In genomic region chr5:114237766-114238165, GRCh38 we compare ENCODE assay signal across 13 cellular contexts.
DNase-seq lines count a peak whose midpoint lies in the region; ATAC-seq and TF ChIP-seq lines count a peak whose summit lies in the region.
"Had no signal": no experiment of that assay in that cellular context is flagged by ENCODE, and none has a peak within 500 bp of the region (broad histone marks: within the 10 kb centered on the region; RNA-seq: fewer than 3 reads in every experiment).

No MANE protein-coding gene starts in this region.

- DNase-seq in LHCN-M2 (ENCODE audit: low read depth), result peak; percentile 19
- DNase-seq in UCSD-AML1 (lab: John Stamatoyannopoulos, UW; ENCODE audit: unreplicated experiment), result peak; percentile 14
- DNase-seq in lung microvascular endothelial cell (ENCODE audit: low read depth in 2 of 2), result peak; percentile 0 to 99
- no peak for DNase-seq in SIG-M5 (lab: John Stamatoyannopoulos, UW)
- no peak for DNase-seq in omental fat pad (ENCODE audit: low spot score)
- DNase-seq in NCI-H2029 treated with DMSO at 0.1 percent for 48 hours (lab: John Stamatoyannopoulos, UW), result no peak
- DNase-seq in mucosa of gallbladder (ENCODE audit: low spot score), result no peak
- DNase-seq: activated T-cell treated with anti-CD3 and anti-CD28 coated beads, Interleukin-2, amount 50 U/mL, for 1 hour; body of pancreas; NCI-H345; Right ventricle myocardium superior; WERI-Rb-1 had no signal

- TF ChIP-seq CTCF in omental fat pad (IDR thresholded peaks at IDR 0.05), result no peak

- peak; percentile 76 for ATAC-seq in GM18861 (IDR thresholded peaks at IDR 0.05; ENCODE audit: unreplicated experiment)
- no peak for ATAC-seq in omental fat pad (ENCODE audit: low FRiP score)
- ATAC-seq: body of pancreas had no signal

Comparison
In these comparisons a context has a peak if more than half of its experiments do, and no peak if none do; other contexts are left out.
1. DNase-seq: peak in LHCN-M2 (single experiment), UCSD-AML1 (single experiment) and lung microvascular endothelial cell (2 of 2); none in SIG-M5 (single experiment), omental fat pad (single experiment), NCI-H2029 treated with DMSO at 0.1 percent for 48 hours (single experiment) and mucosa of gallbladder (single experiment).